ENCODE assay signal across 16 cellular contexts in the genomic region with DNA sequence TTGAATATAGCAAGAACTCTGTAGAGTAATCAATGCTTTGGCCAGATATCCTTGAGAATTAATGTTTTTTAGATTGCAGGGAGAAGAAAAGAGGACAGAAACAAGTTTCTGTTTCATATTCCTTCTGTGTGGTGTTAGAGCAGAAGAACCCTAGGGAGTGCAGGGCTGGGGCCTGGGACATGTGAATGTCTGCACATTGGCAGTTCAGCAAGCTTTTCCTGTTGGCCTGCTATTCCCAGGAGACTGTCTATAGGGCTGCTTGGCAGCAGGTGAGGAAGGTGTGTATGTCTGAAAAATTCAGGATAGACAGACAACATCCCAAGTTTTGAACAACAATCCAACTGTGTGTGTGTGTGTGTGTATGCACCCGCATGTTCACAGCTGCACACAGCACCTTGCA. TPM values are rescaled to one million over a fixed set of nuclear protein-coding genes. Genes with fewer than 3 reads are reported as not detected.
A peak's percentile ranks its signal among the peaks of the same experiment; 100 is the strongest.
DNase-seq lines count a peak whose midpoint lies in the region; ATAC-seq and TF ChIP-seq lines count a peak whose summit lies in the region.
"Had no signal": no experiment of that assay in that cellular context is flagged by ENCODE, and none has a peak within 500 bp of the region (broad histone marks: within the 10 kb centered on the region; RNA-seq: fewer than 3 reads in every experiment).

No MANE protein-coding gene starts in this region.

- CTCF ChIA-PET in PC-3 (lab: Charles Lee): no interaction called here

- H3K79me2 ChIP-seq in PC-3 (ENCODE audit: low read length) (no peaks in the 10 kb centered on the region), fibroblast of lung (ENCODE audit: control insufficient read depth, insufficient read depth, low read length) (no peaks in the 10 kb centered on the region)

- H3K9me3 ChIP-seq in PC-3 (ENCODE audit: low read length) (no peaks in the 10 kb centered on the region), fibroblast of lung (ENCODE audit: control insufficient read depth, insufficient read depth, low read depth, low read length) (no peaks in the 10 kb centered on the region)
- H3K9me3 ChIP-seq: BE2C, HAP-1 had no signal

- intact Hi-C loops in PC-3 (cut with micrococcal nuclease) (loop anchor here (5.0 kb wide), 2 partner anchors 35 to 50 kb away; a partner anchor contains a TSS), left colon (cut with DNase I, micrococcal nuclease) (no loop called here)

- H3K4me1 ChIP-seq in PC-3 (ENCODE audit: insufficient read depth, low read length): peaks cover 24% of the 10 kb centered on the region
- H3K4me1 ChIP-seq in fibroblast of lung (ENCODE audit: control insufficient read depth, extremely low read depth, insufficient read depth, low read length): peaks cover 8% of the 10 kb centered on the region
- peaks cover 17% of the 10 kb centered on the region for H3K4me1 ChIP-seq in rectal smooth muscle tissue (ENCODE audit: control insufficient read depth, insufficient read depth, low read length)
- H3K4me1 ChIP-seq: BE2C, HAP-1 had no signal

- H3K4me2 ChIP-seq in PC-3 (ENCODE audit: low read length): no peak overlapping the region
- H3K4me2 ChIP-seq in fibroblast of lung (ENCODE audit: extremely low read depth, insufficient read depth, low read length): no peak overlapping the region

- DNase-seq in PC-3 (peak; percentile 28), fibroblast of lung (ENCODE audit: low read depth in 2 of 2) (no peak), hippocampal formation (lab: John Stamatoyannopoulos, UW) (no peak), left colon (no peak)
- no peak for DNase-seq in stimulated activated CD4-positive, alpha-beta T cell treated with anti-CD3 and anti-CD28 coated beads, Interleukin-1b, Interleukin-23, amount 100 ng/mL, for 48 hours
- DNase-seq: activated CD4-positive, alpha-beta T cell treated with anti-CD3 and anti-CD28 coated beads, Interleukin-2, amount 10 ng/mL, durations not matched to agents 24 days and 14 days; BE2C; EL; NCI-H1048; NCI-H774; nephron progenitor cell had no signal

- H3K4me3 ChIP-seq in PC-3 (ENCODE audit: low read length) (no peak overlapping the region), fibroblast of lung (replicated peaks in 1 of 4; ENCODE audit: control extremely low read depth in 1 of 4, insufficient read depth in 1 of 4, low read depth in 3 of 4, low read length in 4 of 4) (no peak overlapping the region), rectal smooth muscle tissue (ENCODE audit: low read length) (no peak overlapping the region)
- H3K4me3 ChIP-seq: HAP-1 had no signal

- POLR2A ChIA-PET in PC-3 (lab: Charles Lee; ENCODE audit: unreplicated experiment): no interaction called here

- peak overlapping the region; percentile 41 for H3K27ac ChIP-seq in C4-2B
- H3K27ac ChIP-seq in PC-3 (ENCODE audit: low read length): 0 out of 2 replicates have a peak overlapping the region, but pooled peaks have one; percentile 10
- H3K27ac ChIP-seq in fibroblast of lung (ENCODE audit: insufficient read depth, low read length): peak overlapping the region; percentile 80
- H3K27ac ChIP-seq in rectal smooth muscle tissue (ENCODE audit: low read depth, low read length): peak overlapping the region; percentile 68

- H3K9ac ChIP-seq in PC-3 (ENCODE audit: low read length): no peak overlapping the region
- H3K9ac ChIP-seq in fibroblast of lung (ENCODE audit: insufficient read depth, low read length): no peak overlapping the region
- H3K9ac ChIP-seq in rectal smooth muscle tissue (ENCODE audit: low read length): no peak overlapping the region

- H2AFZ ChIP-seq in PC-3 (ENCODE audit: low read length) (no peak overlapping the region), fibroblast of lung (ENCODE audit: low read length) (no peak overlapping the region)

- no peaks in the 10 kb centered on the region for H3K36me3 ChIP-seq in PC-3 (ENCODE audit: low read depth, low read length)
- no peaks in the 10 kb centered on the region for H3K36me3 ChIP-seq in fibroblast of lung (ENCODE audit: control insufficient read depth, insufficient read depth, low read length)
- H3K36me3 ChIP-seq in rectal smooth muscle tissue (ENCODE audit: control insufficient read depth, insufficient read depth, low read length): no peaks in the 10 kb centered on the region
- H3K36me3 ChIP-seq: BE2C, HAP-1 had no signal

- ATAC-seq in PC-3 (no peak), GM18520 (IDR thresholded peaks at IDR 0.05; ENCODE audit: unreplicated experiment) (no peak), left colon (no peak)
- ATAC-seq: activated T-helper 17 cell treated with anti-CD3 and anti-CD28 coated beads, Interleukin-2, amount 50 U/mL, for 72 hours had no signal

- H3F3A ChIP-seq in PC-3 (ENCODE audit: low read length, unreplicated experiment): no peaks in the 10 kb centered on the region

- H3K9me2 ChIP-seq in PC-3 (replicated peaks; ENCODE audit: low read length): no peaks in the 10 kb centered on the region

- no peak for TF ChIP-seq CTCF in C4-2B (conservative IDR thresholded peaks at IDR 0.05)
- no peak for TF ChIP-seq CTCF in PC-3 (conservative IDR thresholded peaks at IDR 0.05; ENCODE audit: low read depth, low read length)
- no peak for TF ChIP-seq CTCF in fibroblast of lung (conservative IDR thresholded peaks at IDR 0.05 in 1 of 2, IDR thresholded peaks at IDR 0.05 in 1 of 2; ENCODE audit: low read depth in 1 of 2, low read length in 2 of 2)

- H3K27me3 ChIP-seq in PC-3 (ENCODE audit: low read length): no peaks in the 10 kb centered on the region
- no peaks in the 10 kb centered on the region for H3K27me3 ChIP-seq in fibroblast of lung (ENCODE audit: control insufficient read depth, insufficient read depth, low read length)
- no peaks in the 10 kb centered on the region for H3K27me3 ChIP-seq in rectal smooth muscle tissue (ENCODE audit: control insufficient read depth, insufficient read depth, low read length)
- H3K27me3 ChIP-seq: BE2C had no signal

- no TSS peak for BruUV-seq in PC-3 (replicated peaks; lab: Mats Ljungman, UMichigan)

- H4K20me1 ChIP-seq in PC-3 (ENCODE audit: low read length): no peaks in the 10 kb centered on the region
- H4K20me1 ChIP-seq in fibroblast of lung (ENCODE audit: control insufficient read depth, extremely low read depth, insufficient read depth, low read length): no peaks in the 10 kb centered on the region

RNA-seq across cellular contexts. Expression of a gene that starts 13.6 kb away (rescaled TPM):
- 220 and 267 TPM in 2 replicates for total RNA-seq in PC-3 (2014; rRNA removed)
- 262 and 317 TPM in 2 replicates for total RNA-seq in fibroblast of lung
- polyA plus RNA-seq in fibroblast of lung: 369 and 412 TPM in 2 replicates
- polyA plus RNA-seq in fibroblast of lung (2012): 252 and 291 TPM in 2 replicates
- 116 TPM in 2 replicates for polyA minus RNA-seq in fibroblast of lung (ENCODE audit: low replicate concordance)
- 100 to 1,000 TPM; 205 to 247 TPM for total RNA-seq in left colon

RNA-seq across cellular contexts. Expression of a gene that starts 36.5 kb away (rescaled TPM):
- total RNA-seq in PC-3 (2014; rRNA removed): 17.1 and 18.1 TPM in 2 replicates
- 30.3 and 34.8 TPM in 2 replicates for total RNA-seq in fibroblast of lung
- 39.6 and 40.2 TPM in 2 replicates for polyA plus RNA-seq in fibroblast of lung
- 29.3 and 37.7 TPM in 2 replicates for polyA plus RNA-seq in fibroblast of lung (2012)
- polyA minus RNA-seq in fibroblast of lung (ENCODE audit: low replicate concordance): 24.1 and 38.8 TPM in 2 replicates
- total RNA-seq in left colon: 10 to 100 TPM; 27.0 to 32.0 TPM

RNA-seq across cellular contexts. Expression of a gene that starts 52.1 kb away (rescaled TPM):
- 124 and 152 TPM in 2 replicates for total RNA-seq in PC-3 (2014; rRNA removed)
- total RNA-seq in fibroblast of lung: 240 and 306 TPM in 2 replicates
- polyA plus RNA-seq in fibroblast of lung: 237 and 257 TPM in 2 replicates
- polyA plus RNA-seq in fibroblast of lung (2012): 257 and 260 TPM in 2 replicates
- 454 and 582 TPM in 2 replicates for polyA minus RNA-seq in fibroblast of lung (ENCODE audit: low replicate concordance)
- 100 to 1,000 TPM; 240 to 307 TPM for total RNA-seq in left colon

Comparison
In these comparisons a context has a peak if more than half of its experiments do, and no peak if none do; other contexts are left out.
1. H3K27ac ChIP-seq: peak in every context shown above with its lines; median percentile 80 in fibroblast of lung; 68 in rectal smooth muscle tissue; 41 in C4-2B; 10 in PC-3.